Comparison of ENCODE assay signal across 8 cellular contexts in the genomic region with DNA sequence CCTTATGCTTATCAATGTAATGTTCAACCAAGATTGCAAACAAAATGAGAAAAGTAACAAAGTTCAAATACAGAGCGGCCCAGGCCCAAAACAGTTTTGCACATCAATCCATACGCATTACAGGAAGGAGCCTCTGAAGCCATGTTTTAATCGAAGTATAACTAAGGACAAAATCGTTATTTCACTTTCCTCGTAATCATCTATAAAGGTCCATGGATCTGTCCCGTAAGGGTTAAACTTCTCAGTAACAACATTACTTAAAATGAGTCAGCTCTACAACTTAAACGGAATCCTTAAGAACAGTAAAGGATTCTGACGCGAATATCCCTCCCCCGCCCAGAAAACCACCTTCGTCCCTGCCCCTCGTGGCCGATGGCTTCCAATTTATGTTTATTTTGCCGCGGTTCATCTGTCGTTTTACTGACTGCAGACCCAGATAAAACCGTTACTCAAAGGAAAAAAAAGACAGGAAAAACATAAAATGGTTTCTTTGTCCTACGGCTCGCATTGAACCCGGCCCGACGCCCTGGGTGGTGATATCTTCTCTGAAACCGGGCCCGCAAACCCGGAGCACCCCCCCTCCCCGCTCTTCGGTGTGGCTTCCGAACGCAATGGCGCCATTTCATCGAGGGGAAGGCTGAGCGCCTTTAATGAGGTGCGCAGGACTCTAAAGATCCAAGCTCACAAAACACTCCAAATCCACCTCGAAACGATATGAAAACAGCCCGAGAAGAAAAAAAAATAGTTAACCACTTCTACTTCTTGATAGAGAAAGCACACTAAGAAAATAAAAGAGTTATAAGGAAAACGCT. TPM values are rescaled to one million over a fixed set of nuclear protein-coding genes. Genes with fewer than 3 reads are reported as not detected.
DNase-seq lines count a peak whose midpoint lies in the region; ATAC-seq and TF ChIP-seq lines count a peak whose summit lies in the region.

No MANE protein-coding gene starts in this region.

- peaks cover 48% of the 10 kb centered on the region for H3K4me1 Mint-ChIP-seq in activated CD4-positive, alpha-beta T cell treated with anti-CD3 and anti-CD28 coated beads, Interleukin-2, amount 10 ng/mL, durations not matched to agents 24 days and 14 days

- H3K4me3 Mint-ChIP-seq in activated CD4-positive, alpha-beta T cell treated with anti-CD3 and anti-CD28 coated beads, Interleukin-2, amount 10 ng/mL, durations not matched to agents 24 days and 14 days: peak overlapping the region; percentile 100

- DNase-seq in D341Med (ENCODE audit: low spot score): peak; percentile 61
- peak; percentile 61 for DNase-seq in NAMALWA (ENCODE audit: low spot score)
- peak; percentile 89 for DNase-seq in activated CD4-positive, alpha-beta T cell treated with anti-CD3 and anti-CD28 coated beads, Interleukin-2, amount 10 ng/mL, durations not matched to agents 24 days and 14 days
- DNase-seq in coronary artery (ENCODE audit: low spot score): peak; percentile 81
- peak; percentile 67 to 94 for DNase-seq in lower leg skin (ENCODE audit: low spot score in 2 of 2)
- peak; percentile 29 to 53 (median 29) for DNase-seq in stimulated activated CD4-positive, alpha-beta T cell treated with anti-CD3 and anti-CD28 coated beads, TNF-alpha, amount 100 ng/mL, for 1 hour (ENCODE audit: low read depth in 3 of 3, low spot score in 1 of 3)

- H3K4me3 ChIP-seq in coronary artery (peak overlapping the region; percentile 89), lower leg skin (ENCODE audit: low read depth, poor library complexity, severe bottlenecking) (peak overlapping the region; percentile 95)

- no peak for ATAC-seq in GM19395 (IDR thresholded peaks at IDR 0.05; ENCODE audit: unreplicated experiment)
- ATAC-seq in HG02970 (IDR thresholded peaks at IDR 0.05; ENCODE audit: low FRiP score, unreplicated experiment): no peak

- 0 to 1% methylated on average over 37 of the region's 37 CpGs for WGBS in lower leg skin, 2 donors

- peaks cover 7% of the 10 kb centered on the region for H3K27me3 Mint-ChIP-seq in activated CD4-positive, alpha-beta T cell treated with anti-CD3 and anti-CD28 coated beads, Interleukin-2, amount 10 ng/mL, durations not matched to agents 24 days and 14 days

- TF ChIP-seq POLR2A in lower leg skin (IDR thresholded peaks at IDR 0.05): no peak

- H3K36me3 Mint-ChIP-seq in activated CD4-positive, alpha-beta T cell treated with anti-CD3 and anti-CD28 coated beads, Interleukin-2, amount 10 ng/mL, durations not matched to agents 24 days and 14 days (ENCODE audit: low read depth): peaks cover 78% of the 10 kb centered on the region

- H3K27ac Mint-ChIP-seq in activated CD4-positive, alpha-beta T cell treated with anti-CD3 and anti-CD28 coated beads, Interleukin-2, amount 10 ng/mL, durations not matched to agents 24 days and 14 days: peak overlapping the region; percentile 99

- H3K27ac ChIP-seq in coronary artery: peak overlapping the region; percentile 98 to 100

- H3K9me3 Mint-ChIP-seq in activated CD4-positive, alpha-beta T cell treated with anti-CD3 and anti-CD28 coated beads, Interleukin-2, amount 10 ng/mL, durations not matched to agents 24 days and 14 days: no peaks in the 10 kb centered on the region

- no peak for TF ChIP-seq CTCF in coronary artery (IDR thresholded peaks at IDR 0.05)
- TF ChIP-seq CTCF in lower leg skin (IDR thresholded peaks at IDR 0.05): no peak

- intact Hi-C loops in activated CD4-positive, alpha-beta T cell treated with anti-CD3 and anti-CD28 coated beads, Interleukin-2, amount 10 ng/mL, durations not matched to agents 24 days and 14 days (cut with micrococcal nuclease): loop anchor here (1.0 to 2.0 kb wide), 6 partner anchors 9 to 342 kb away; no protein-coding TSS in a partner anchor
- intact Hi-C loops in lower leg skin (cut with DNase I; ENCODE audit: low total_unique reads): loop anchor here (10.0 kb wide), 1 partner anchor 965 kb away; a partner anchor contains a TSS

RNA-seq across cellular contexts. Expression of a gene that starts 1.0 kb away (rescaled TPM):
- 862 and 873 TPM in 2 replicates for total RNA-seq in activated CD4-positive, alpha-beta T cell treated with anti-CD3 and anti-CD28 coated beads, Interleukin-2, amount 10 ng/mL, durations not matched to agents 24 days and 14 days
- total RNA-seq in lower leg skin: 100 to 1,000 TPM in 2 of 4 donors, 10 to 100 TPM in 2; 78.1 to 133 (median 99.4) TPM

RNA-seq across cellular contexts. Expression of a gene that starts 2.0 kb away (rescaled TPM):
- total RNA-seq in activated CD4-positive, alpha-beta T cell treated with anti-CD3 and anti-CD28 coated beads, Interleukin-2, amount 10 ng/mL, durations not matched to agents 24 days and 14 days: 307 and 313 TPM in 2 replicates
- 10 to 100 TPM; 43.1 to 60.5 (median 51.9) TPM for total RNA-seq in lower leg skin

RNA-seq across cellular contexts. Expression of a gene that starts 47.5 kb away (rescaled TPM):
- total RNA-seq in activated CD4-positive, alpha-beta T cell treated with anti-CD3 and anti-CD28 coated beads, Interleukin-2, amount 10 ng/mL, durations not matched to agents 24 days and 14 days: 67.8 and 68.7 TPM in 2 replicates
- 10 to 100 TPM; 37.9 to 59.1 (median 45.0) TPM for total RNA-seq in lower leg skin

Comparison
In these comparisons a context has a peak if more than half of its experiments do, and no peak if none do; other contexts are left out.
1. DNase-seq: peak in every context shown above with its lines; median percentile 89 in activated CD4-positive, alpha-beta T cell treated with anti-CD3 and anti-CD28 coated beads, Interleukin-2, amount 10 ng/mL, durations not matched to agents 24 days and 14 days; 81 in coronary artery; 80 in lower leg skin; 61 in D341Med; 61 in NAMALWA; 29 in stimulated activated CD4-positive, alpha-beta T cell treated with anti-CD3 and anti-CD28 coated beads, TNF-alpha, amount 100 ng/mL, for 1 hour.